In the genomic region with DNA sequence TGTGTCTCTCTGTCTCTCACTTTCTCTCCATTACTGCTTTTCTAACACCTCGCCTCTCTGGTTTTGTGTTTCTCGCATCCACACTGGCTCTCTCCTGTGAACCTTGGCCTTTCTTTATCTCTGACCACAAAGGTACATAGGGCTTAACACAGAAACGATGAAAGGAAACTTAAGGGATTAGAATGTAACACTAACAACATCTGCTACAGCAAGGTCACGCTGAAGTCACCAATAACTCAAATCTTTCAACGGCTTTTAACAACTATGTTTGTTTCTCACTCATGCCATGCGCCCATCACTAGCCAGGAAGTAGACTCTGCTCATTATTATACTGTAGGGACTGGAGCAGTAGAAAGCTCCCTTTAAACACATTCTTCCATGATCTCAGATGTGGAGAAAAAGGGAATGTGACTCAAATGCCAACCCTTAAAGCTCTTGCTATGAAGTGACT, we compare ENCODE assay signal across 1 cellular context.
A peak's percentile ranks its signal among the peaks of the same experiment; 100 is the strongest.
TF ChIP-seq lines count a peak whose summit lies in the region.

No MANE protein-coding gene starts in this region.

TF ChIP-seq in HepG2, 621 proteins besides CTCF, POLR2A, EP300 and RAD21 (continued from another document and continues in another):
- TF ChIP-seq, protein P1, sequence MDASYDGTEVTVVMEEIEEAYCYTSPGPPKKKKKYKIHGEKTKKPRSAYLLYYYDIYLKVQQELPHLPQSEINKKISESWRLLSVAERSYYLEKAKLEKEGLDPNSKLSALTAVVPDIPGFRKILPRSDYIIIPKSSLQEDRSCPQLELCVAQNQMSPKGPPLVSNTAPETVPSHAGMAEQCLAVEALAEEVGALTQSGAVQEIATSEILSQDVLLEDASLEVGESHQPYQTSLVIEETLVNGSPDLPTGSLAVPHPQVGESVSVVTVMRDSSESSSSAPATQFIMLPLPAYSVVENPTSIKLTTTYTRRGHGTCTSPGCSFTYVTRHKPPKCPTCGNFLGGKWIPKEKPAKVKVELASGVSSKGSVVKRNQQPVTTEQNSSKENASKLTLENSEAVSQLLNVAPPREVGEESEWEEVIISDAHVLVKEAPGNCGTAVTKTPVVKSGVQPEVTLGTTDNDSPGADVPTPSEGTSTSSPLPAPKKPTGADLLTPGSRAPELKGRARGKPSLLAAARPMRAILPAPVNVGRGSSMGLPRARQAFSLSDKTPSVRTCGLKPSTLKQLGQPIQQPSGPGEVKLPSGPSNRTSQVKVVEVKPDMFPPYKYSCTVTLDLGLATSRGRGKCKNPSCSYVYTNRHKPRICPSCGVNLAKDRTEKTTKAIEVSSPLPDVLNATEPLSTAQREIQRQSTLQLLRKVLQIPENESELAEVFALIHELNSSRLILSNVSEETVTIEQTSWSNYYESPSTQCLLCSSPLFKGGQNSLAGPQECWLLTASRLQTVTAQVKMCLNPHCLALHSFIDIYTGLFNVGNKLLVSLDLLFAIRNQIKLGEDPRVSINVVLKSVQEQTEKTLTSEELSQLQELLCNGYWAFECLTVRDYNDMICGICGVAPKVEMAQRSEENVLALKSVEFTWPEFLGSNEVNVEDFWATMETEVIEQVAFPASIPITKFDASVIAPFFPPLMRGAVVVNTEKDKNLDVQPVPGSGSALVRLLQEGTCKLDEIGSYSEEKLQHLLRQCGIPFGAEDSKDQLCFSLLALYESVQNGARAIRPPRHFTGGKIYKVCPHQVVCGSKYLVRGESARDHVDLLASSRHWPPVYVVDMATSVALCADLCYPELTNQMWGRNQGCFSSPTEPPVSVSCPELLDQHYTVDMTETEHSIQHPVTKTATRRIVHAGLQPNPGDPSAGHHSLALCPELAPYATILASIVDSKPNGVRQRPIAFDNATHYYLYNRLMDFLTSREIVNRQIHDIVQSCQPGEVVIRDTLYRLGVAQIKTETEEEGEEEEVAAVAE (CRISPR knock-in tag; IDR thresholded peaks at IDR 0.05; ENCODE audit: borderline replicate concordance), result no peak
- peak; percentile 53; the same call in 1 of the 2 replicates for TF ChIP-seq NCOR1 (IDR thresholded peaks at IDR 0.05; ENCODE audit: borderline replicate concordance, low read length)
- TF ChIP-seq ESRRA (CRISPR knock-in tag; IDR thresholded peaks at IDR 0.05; ENCODE audit: low read depth), result 0 out of 2 replicates have a peak, but pooled peaks have one; percentile 25
- TF ChIP-seq, protein P2, sequence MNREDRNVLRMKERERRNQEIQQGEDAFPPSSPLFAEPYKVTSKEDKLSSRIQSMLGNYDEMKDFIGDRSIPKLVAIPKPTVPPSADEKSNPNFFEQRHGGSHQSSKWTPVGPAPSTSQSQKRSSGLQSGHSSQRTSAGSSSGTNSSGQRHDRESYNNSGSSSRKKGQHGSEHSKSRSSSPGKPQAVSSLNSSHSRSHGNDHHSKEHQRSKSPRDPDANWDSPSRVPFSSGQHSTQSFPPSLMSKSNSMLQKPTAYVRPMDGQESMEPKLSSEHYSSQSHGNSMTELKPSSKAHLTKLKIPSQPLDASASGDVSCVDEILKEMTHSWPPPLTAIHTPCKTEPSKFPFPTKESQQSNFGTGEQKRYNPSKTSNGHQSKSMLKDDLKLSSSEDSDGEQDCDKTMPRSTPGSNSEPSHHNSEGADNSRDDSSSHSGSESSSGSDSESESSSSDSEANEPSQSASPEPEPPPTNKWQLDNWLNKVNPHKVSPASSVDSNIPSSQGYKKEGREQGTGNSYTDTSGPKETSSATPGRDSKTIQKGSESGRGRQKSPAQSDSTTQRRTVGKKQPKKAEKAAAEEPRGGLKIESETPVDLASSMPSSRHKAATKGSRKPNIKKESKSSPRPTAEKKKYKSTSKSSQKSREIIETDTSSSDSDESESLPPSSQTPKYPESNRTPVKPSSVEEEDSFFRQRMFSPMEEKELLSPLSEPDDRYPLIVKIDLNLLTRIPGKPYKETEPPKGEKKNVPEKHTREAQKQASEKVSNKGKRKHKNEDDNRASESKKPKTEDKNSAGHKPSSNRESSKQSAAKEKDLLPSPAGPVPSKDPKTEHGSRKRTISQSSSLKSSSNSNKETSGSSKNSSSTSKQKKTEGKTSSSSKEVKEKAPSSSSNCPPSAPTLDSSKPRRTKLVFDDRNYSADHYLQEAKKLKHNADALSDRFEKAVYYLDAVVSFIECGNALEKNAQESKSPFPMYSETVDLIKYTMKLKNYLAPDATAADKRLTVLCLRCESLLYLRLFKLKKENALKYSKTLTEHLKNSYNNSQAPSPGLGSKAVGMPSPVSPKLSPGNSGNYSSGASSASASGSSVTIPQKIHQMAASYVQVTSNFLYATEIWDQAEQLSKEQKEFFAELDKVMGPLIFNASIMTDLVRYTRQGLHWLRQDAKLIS (CRISPR knock-in tag; IDR thresholded peaks at IDR 0.05), result no peak
- no peak for TF ChIP-seq FOXP1 (IDR thresholded peaks at IDR 0.05)
- TF ChIP-seq FOXP1 (CRISPR knock-in tag; IDR thresholded peaks at IDR 0.05), result peak; percentile 67; the same call in 1 of the 2 replicates
- no peak for TF ChIP-seq ATF1 (CRISPR knock-in tag; IDR thresholded peaks at IDR 0.05)
- TF ChIP-seq TP53 (CRISPR knock-in tag; conservative IDR thresholded peaks at IDR 0.05), result no peak
- TF ChIP-seq POLR2AphosphoS5 (IDR thresholded peaks at IDR 0.05; ENCODE audit: low read depth, low read length), result no peak
- no peak for TF ChIP-seq JUNB (CRISPR knock-in tag; IDR thresholded peaks at IDR 0.05; ENCODE audit: borderline replicate concordance)
- no peak for TF ChIP-seq REPIN1 (CRISPR knock-in tag; IDR thresholded peaks at IDR 0.05; ENCODE audit: borderline replicate concordance, low read depth)
- TF ChIP-seq, protein P3, sequence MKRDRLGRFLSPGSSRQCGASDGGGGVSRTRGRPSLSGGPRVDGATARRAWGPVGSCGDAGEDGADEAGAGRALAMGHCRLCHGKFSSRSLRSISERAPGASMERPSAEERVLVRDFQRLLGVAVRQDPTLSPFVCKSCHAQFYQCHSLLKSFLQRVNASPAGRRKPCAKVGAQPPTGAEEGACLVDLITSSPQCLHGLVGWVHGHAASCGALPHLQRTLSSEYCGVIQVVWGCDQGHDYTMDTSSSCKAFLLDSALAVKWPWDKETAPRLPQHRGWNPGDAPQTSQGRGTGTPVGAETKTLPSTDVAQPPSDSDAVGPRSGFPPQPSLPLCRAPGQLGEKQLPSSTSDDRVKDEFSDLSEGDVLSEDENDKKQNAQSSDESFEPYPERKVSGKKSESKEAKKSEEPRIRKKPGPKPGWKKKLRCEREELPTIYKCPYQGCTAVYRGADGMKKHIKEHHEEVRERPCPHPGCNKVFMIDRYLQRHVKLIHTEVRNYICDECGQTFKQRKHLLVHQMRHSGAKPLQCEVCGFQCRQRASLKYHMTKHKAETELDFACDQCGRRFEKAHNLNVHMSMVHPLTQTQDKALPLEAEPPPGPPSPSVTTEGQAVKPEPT (CRISPR knock-in tag; IDR thresholded peaks at IDR 0.05; ENCODE audit: low read depth), result no peak
- no peak for TF ChIP-seq BRF2 (CRISPR knock-in tag; IDR thresholded peaks at IDR 0.05)
- no peak for TF ChIP-seq ERF (CRISPR knock-in tag; IDR thresholded peaks at IDR 0.05)
- TF ChIP-seq TOE1 (CRISPR knock-in tag; IDR thresholded peaks at IDR 0.05), result no peak
- no peak for TF ChIP-seq HDAC6 (IDR thresholded peaks at IDR 0.05; ENCODE audit: low read depth, low read length)
- no peak for TF ChIP-seq MYPOP (CRISPR knock-in tag; IDR thresholded peaks at IDR 0.05)
- no peak for TF ChIP-seq MEIS2 (CRISPR knock-in tag; IDR thresholded peaks at IDR 0.05)
- TF ChIP-seq, protein P4, sequence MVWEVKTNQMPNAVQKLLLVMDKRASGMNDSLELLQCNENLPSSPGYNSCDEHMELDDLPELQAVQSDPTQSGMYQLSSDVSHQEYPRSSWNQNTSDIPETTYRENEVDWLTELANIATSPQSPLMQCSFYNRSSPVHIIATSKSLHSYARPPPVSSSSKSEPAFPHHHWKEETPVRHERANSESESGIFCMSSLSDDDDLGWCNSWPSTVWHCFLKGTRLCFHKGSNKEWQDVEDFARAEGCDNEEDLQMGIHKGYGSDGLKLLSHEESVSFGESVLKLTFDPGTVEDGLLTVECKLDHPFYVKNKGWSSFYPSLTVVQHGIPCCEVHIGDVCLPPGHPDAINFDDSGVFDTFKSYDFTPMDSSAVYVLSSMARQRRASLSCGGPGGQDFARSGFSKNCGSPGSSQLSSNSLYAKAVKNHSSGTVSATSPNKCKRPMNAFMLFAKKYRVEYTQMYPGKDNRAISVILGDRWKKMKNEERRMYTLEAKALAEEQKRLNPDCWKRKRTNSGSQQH (CRISPR knock-in tag; IDR thresholded peaks at IDR 0.05; ENCODE audit: low read depth), result no peak
- TF ChIP-seq ARNTL (CRISPR knock-in tag; IDR thresholded peaks at IDR 0.05), result no peak
- TF ChIP-seq ZBTB34 (CRISPR knock-in tag; IDR thresholded peaks at IDR 0.05), result no peak
- TF ChIP-seq KLF16 (CRISPR knock-in tag; IDR thresholded peaks at IDR 0.05), result no peak
- no peak for TF ChIP-seq ZBTB21 (CRISPR knock-in tag; IDR thresholded peaks at IDR 0.05)
- TF ChIP-seq, protein P5, sequence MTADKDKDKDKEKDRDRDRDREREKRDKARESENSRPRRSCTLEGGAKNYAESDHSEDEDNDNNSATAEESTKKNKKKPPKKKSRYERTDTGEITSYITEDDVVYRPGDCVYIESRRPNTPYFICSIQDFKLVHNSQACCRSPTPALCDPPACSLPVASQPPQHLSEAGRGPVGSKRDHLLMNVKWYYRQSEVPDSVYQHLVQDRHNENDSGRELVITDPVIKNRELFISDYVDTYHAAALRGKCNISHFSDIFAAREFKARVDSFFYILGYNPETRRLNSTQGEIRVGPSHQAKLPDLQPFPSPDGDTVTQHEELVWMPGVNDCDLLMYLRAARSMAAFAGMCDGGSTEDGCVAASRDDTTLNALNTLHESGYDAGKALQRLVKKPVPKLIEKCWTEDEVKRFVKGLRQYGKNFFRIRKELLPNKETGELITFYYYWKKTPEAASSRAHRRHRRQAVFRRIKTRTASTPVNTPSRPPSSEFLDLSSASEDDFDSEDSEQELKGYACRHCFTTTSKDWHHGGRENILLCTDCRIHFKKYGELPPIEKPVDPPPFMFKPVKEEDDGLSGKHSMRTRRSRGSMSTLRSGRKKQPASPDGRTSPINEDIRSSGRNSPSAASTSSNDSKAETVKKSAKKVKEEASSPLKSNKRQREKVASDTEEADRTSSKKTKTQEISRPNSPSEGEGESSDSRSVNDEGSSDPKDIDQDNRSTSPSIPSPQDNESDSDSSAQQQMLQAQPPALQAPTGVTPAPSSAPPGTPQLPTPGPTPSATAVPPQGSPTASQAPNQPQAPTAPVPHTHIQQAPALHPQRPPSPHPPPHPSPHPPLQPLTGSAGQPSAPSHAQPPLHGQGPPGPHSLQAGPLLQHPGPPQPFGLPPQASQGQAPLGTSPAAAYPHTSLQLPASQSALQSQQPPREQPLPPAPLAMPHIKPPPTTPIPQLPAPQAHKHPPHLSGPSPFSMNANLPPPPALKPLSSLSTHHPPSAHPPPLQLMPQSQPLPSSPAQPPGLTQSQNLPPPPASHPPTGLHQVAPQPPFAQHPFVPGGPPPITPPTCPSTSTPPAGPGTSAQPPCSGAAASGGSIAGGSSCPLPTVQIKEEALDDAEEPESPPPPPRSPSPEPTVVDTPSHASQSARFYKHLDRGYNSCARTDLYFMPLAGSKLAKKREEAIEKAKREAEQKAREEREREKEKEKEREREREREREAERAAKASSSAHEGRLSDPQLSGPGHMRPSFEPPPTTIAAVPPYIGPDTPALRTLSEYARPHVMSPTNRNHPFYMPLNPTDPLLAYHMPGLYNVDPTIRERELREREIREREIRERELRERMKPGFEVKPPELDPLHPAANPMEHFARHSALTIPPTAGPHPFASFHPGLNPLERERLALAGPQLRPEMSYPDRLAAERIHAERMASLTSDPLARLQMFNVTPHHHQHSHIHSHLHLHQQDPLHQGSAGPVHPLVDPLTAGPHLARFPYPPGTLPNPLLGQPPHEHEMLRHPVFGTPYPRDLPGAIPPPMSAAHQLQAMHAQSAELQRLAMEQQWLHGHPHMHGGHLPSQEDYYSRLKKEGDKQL (CRISPR knock-in tag; IDR thresholded peaks at IDR 0.05; ENCODE audit: low read depth), result peak; percentile 92
- TF ChIP-seq FOXO1 (CRISPR knock-in tag; IDR thresholded peaks at IDR 0.05), result peak; percentile 25; the same call in 1 of the 2 replicates
- TF ChIP-seq, protein P6, sequence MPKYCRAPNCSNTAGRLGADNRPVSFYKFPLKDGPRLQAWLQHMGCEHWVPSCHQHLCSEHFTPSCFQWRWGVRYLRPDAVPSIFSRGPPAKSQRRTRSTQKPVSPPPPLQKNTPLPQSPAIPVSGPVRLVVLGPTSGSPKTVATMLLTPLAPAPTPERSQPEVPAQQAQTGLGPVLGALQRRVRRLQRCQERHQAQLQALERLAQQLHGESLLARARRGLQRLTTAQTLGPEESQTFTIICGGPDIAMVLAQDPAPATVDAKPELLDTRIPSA (CRISPR knock-in tag; IDR thresholded peaks at IDR 0.05; ENCODE audit: borderline replicate concordance), result no peak
- TF ChIP-seq SNAI1 (CRISPR knock-in tag; IDR thresholded peaks at IDR 0.05; ENCODE audit: borderline replicate concordance), result no peak
- TF ChIP-seq ZNF496 (CRISPR knock-in tag; IDR thresholded peaks at IDR 0.05; ENCODE audit: insufficient replicate concordance), result no peak
- no peak for TF ChIP-seq HINFP (CRISPR knock-in tag; IDR thresholded peaks at IDR 0.05; ENCODE audit: low read depth)
